In the genomic region with DNA sequence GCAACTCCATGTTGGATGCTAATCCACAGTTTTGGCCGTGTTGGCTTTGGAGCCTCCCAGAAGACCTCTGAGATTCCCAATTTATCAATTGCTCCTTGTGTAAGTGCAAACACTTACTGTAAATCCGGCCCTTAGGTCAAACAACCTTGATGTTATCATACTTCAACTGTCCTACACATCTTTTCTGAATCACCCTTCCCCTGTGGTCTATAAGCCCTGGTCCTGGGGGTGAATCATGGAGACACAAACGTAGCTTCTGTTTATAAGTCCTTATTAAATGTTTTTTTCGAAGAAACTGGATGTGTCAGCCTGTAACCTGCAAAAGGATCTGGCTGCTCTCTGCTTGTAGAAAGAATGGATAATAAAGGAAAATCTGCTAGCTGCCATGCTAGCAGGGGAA, we compare ENCODE assay signal across 18 cellular contexts. TPM values are rescaled to one million over a fixed set of nuclear protein-coding genes. Genes with fewer than 3 reads are reported as not detected.
DNase-seq lines count a peak whose midpoint lies in the region; ATAC-seq and TF ChIP-seq lines count a peak whose summit lies in the region.
"Had no signal": no experiment of that assay in that cellular context is flagged by ENCODE, and none has a peak within 500 bp of the region (broad histone marks: within the 10 kb centered on the region; RNA-seq: fewer than 3 reads in every experiment).

No MANE protein-coding gene starts in this region.

- peak overlapping the region; percentile 82 for H3K4me3 Mint-ChIP-seq in activated T-cell treated with anti-CD3 and anti-CD28 coated beads, Interleukin-2, amount 50 U/mL, for 4 hours
- peak overlapping the region; percentile 89 for H3K4me3 Mint-ChIP-seq in activated CD4-positive, alpha-beta memory T cell treated with anti-CD3 and anti-CD28 coated beads, Interleukin-2, amount 10 ng/mL, durations not matched to agents 7 days and 5 days
- peak overlapping the region in 4 of 5 donors; percentile 90 to 94 (median 93) for H3K4me3 Mint-ChIP-seq in immature natural killer cell
- H3K4me3 Mint-ChIP-seq in stimulated activated naive CD8-positive, alpha-beta T cell treated with anti-CD3 and anti-CD28 coated beads, Interleukin-15, amount 100 ng/mL, for 72 hours, result peak overlapping the region; percentile 83 to 87

- peaks cover 15% of the 10 kb centered on the region for H3F3A ChIP-seq in MM.1S (ENCODE audit: insufficient read depth, low read length)

- H4K20me1 ChIP-seq in MM.1S (ENCODE audit: insufficient read depth, low read length), result no peaks in the 10 kb centered on the region

- no peaks in the 10 kb centered on the region for H3K27me3 ChIP-seq in MM.1S (replicated peaks; ENCODE audit: insufficient read depth, low read length)
- H3K27me3 ChIP-seq in effector memory CD4-positive, alpha-beta T cell (replicated peaks; ENCODE audit: control insufficient read depth, insufficient read depth, low read length, poor library complexity, severe bottlenecking), result no peaks in the 10 kb centered on the region
- H3K27me3 ChIP-seq: body of pancreas had no signal

- H3K36me3 ChIP-seq in MM.1S (replicated peaks; ENCODE audit: insufficient read depth, low read length), result peaks cover 5% of the 10 kb centered on the region
- H3K36me3 ChIP-seq in effector memory CD4-positive, alpha-beta T cell (ENCODE audit: control insufficient read depth, insufficient read depth, low read length), result peaks cover 20% of the 10 kb centered on the region
- H3K36me3 ChIP-seq: tibial artery had no signal

- no peaks in the 10 kb centered on the region for H3K9me3 Mint-ChIP-seq in activated T-cell treated with anti-CD3 and anti-CD28 coated beads, Interleukin-2, amount 50 U/mL, for 4 hours
- no peaks in the 10 kb centered on the region for H3K9me3 Mint-ChIP-seq in activated CD4-positive, alpha-beta memory T cell treated with anti-CD3 and anti-CD28 coated beads, Interleukin-2, amount 10 ng/mL, durations not matched to agents 7 days and 5 days
- no peaks in the 10 kb centered on the region for H3K9me3 Mint-ChIP-seq in immature natural killer cell
- H3K9me3 Mint-ChIP-seq in stimulated activated naive CD8-positive, alpha-beta T cell treated with anti-CD3 and anti-CD28 coated beads, Interleukin-15, amount 100 ng/mL, for 72 hours, result no peaks in the 10 kb centered on the region

- no peaks in the 10 kb centered on the region for H3K9me2 ChIP-seq in MM.1S (replicated peaks; ENCODE audit: insufficient read depth, low read length)

- peaks cover 18% of the 10 kb centered on the region for H3K4me1 ChIP-seq in MM.1S (ENCODE audit: low read length)
- H3K4me1 ChIP-seq in effector memory CD4-positive, alpha-beta T cell (ENCODE audit: control insufficient read depth, insufficient read depth, low read length, poor library complexity, severe bottlenecking), result peaks cover 37% of the 10 kb centered on the region

- no peaks in the 10 kb centered on the region for H3K9me3 ChIP-seq in MM.1S (replicated peaks; ENCODE audit: insufficient read depth, low read length)
- no peaks in the 10 kb centered on the region for H3K9me3 ChIP-seq in effector memory CD4-positive, alpha-beta T cell (ENCODE audit: control insufficient read depth, low read length)
- H3K9me3 ChIP-seq: body of pancreas, tibial artery had no signal

- H3K9ac ChIP-seq in MM.1S (ENCODE audit: low read length), result no peak overlapping the region

- peaks cover 27% of the 10 kb centered on the region for H3K79me2 ChIP-seq in MM.1S (ENCODE audit: low read length)

- no peak for ATAC-seq in activated T-cell treated with anti-CD3 and anti-CD28 coated beads, Interleukin-2, amount 50 U/mL, for 4 hours
- ATAC-seq in stimulated activated naive CD8-positive, alpha-beta T cell treated with anti-CD3 and anti-CD28 coated beads, Interleukin-15, amount 100 ng/mL, for 72 hours, result no peak
- ATAC-seq: body of pancreas had no signal

- POLR2A ChIA-PET in activated CD4-positive, alpha-beta memory T cell treated with anti-CD3 and anti-CD28 coated beads, Interleukin-2, amount 10 ng/mL, durations not matched to agents 7 days and 5 days (lab: Charles Lee), result interaction anchor here (0.9 to 31.5 kb wide), 7 partner anchors 8 to 69 kb away, joined by 3 to 1195 read pairs (median 141); no protein-coding TSS in a partner anchor

- H3K27me3 Mint-ChIP-seq in activated T-cell treated with anti-CD3 and anti-CD28 coated beads, Interleukin-2, amount 50 U/mL, for 4 hours (ENCODE audit: low read depth), result no peaks in the 10 kb centered on the region
- no peaks in the 10 kb centered on the region for H3K27me3 Mint-ChIP-seq in activated CD4-positive, alpha-beta memory T cell treated with anti-CD3 and anti-CD28 coated beads, Interleukin-2, amount 10 ng/mL, durations not matched to agents 7 days and 5 days
- H3K27me3 Mint-ChIP-seq in immature natural killer cell (ENCODE audit: low read depth in 3 of 3), result peaks cover 8 to 31% (median 27%) of the 10 kb centered on the region in 3 donors
- no peaks in the 10 kb centered on the region for H3K27me3 Mint-ChIP-seq in stimulated activated naive CD8-positive, alpha-beta T cell treated with anti-CD3 and anti-CD28 coated beads, Interleukin-15, amount 100 ng/mL, for 72 hours

- H3K4me1 Mint-ChIP-seq in activated T-cell treated with anti-CD3 and anti-CD28 coated beads, Interleukin-2, amount 50 U/mL, for 4 hours (ENCODE audit: low read depth), result peaks cover 79% of the 10 kb centered on the region
- peaks cover 63% of the 10 kb centered on the region for H3K4me1 Mint-ChIP-seq in activated CD4-positive, alpha-beta memory T cell treated with anti-CD3 and anti-CD28 coated beads, Interleukin-2, amount 10 ng/mL, durations not matched to agents 7 days and 5 days
- H3K4me1 Mint-ChIP-seq in immature natural killer cell, result peaks cover 77 to 86% of the 10 kb centered on the region in 2 donors
- peaks cover 83% of the 10 kb centered on the region for H3K4me1 Mint-ChIP-seq in stimulated activated naive CD8-positive, alpha-beta T cell treated with anti-CD3 and anti-CD28 coated beads, Interleukin-15, amount 100 ng/mL, for 72 hours

- DNase-seq in activated T-cell treated with anti-CD3 and anti-CD28 coated beads, Interleukin-2, amount 50 U/mL, for 4 hours, result no peak
- no peak for DNase-seq in activated T-cell treated with anti-CD3 and anti-CD28 coated beads for 4 hours
- DNase-seq in activated CD4-positive, alpha-beta memory T cell treated with anti-CD3 and anti-CD28 coated beads, Interleukin-2, amount 10 ng/mL, durations not matched to agents 7 days and 5 days, result no peak
- DNase-seq in immature natural killer cell, result no peak
- no peak for DNase-seq in stimulated activated naive CD8-positive, alpha-beta T cell treated with anti-CD3 and anti-CD28 coated beads, Interleukin-15, amount 100 ng/mL, for 72 hours
- no peak for DNase-seq in activated CD4-positive, CD25-positive, alpha-beta regulatory T cell (lab: John Stamatoyannopoulos, UW)
- DNase-seq in MM.1S, result no peak
- no peak for DNase-seq in effector memory CD4-positive, alpha-beta T cell
- DNase-seq: ACHN, body of pancreas, Calu3, hypothalamus, KBM-7 had no signal

- TF ChIP-seq CTCF in MM.1S (IDR thresholded peaks at IDR 0.05; ENCODE audit: low read length), result no peak

- peaks cover 12% of the 10 kb centered on the region for H3K36me3 Mint-ChIP-seq in activated T-cell treated with anti-CD3 and anti-CD28 coated beads, Interleukin-2, amount 50 U/mL, for 4 hours (ENCODE audit: insufficient read depth)
- H3K36me3 Mint-ChIP-seq in activated CD4-positive, alpha-beta memory T cell treated with anti-CD3 and anti-CD28 coated beads, Interleukin-2, amount 10 ng/mL, durations not matched to agents 7 days and 5 days (ENCODE audit: low read depth), result peaks cover 67% of the 10 kb centered on the region
- peaks cover 22 to 29% (median 24%) of the 10 kb centered on the region in 3 donors for H3K36me3 Mint-ChIP-seq in immature natural killer cell

- CTCF ChIA-PET in activated CD4-positive, alpha-beta memory T cell treated with anti-CD3 and anti-CD28 coated beads, Interleukin-2, amount 10 ng/mL, durations not matched to agents 7 days and 5 days (lab: Charles Lee), result interaction anchor here (1.1 to 9.2 kb wide), 3 partner anchors 10 to 68 kb away, joined by 3 to 170 read pairs (median 111); no protein-coding TSS in a partner anchor

- peak overlapping the region; percentile 85 for H3K27ac Mint-ChIP-seq in activated CD4-positive, alpha-beta memory T cell treated with anti-CD3 and anti-CD28 coated beads, Interleukin-2, amount 10 ng/mL, durations not matched to agents 7 days and 5 days
- H3K27ac Mint-ChIP-seq in immature natural killer cell, result peak overlapping the region; percentile 84 to 99 (median 94)
- peak overlapping the region in 1 of 2 donors; percentile 67 for H3K27ac Mint-ChIP-seq in stimulated activated naive CD8-positive, alpha-beta T cell treated with anti-CD3 and anti-CD28 coated beads, Interleukin-15, amount 100 ng/mL, for 72 hours

- H3K4me2 ChIP-seq in MM.1S (ENCODE audit: low read depth, low read length), result no peak overlapping the region

- no peak overlapping the region for H3K4me3 ChIP-seq in MM.1S (ENCODE audit: low read length)
- H3K4me3 ChIP-seq in effector memory CD4-positive, alpha-beta T cell (ENCODE audit: insufficient read depth, low read depth, low read length, poor library complexity, severe bottlenecking), result no peak overlapping the region
- H3K4me3 ChIP-seq: body of pancreas, tibial artery had no signal

- H2AFZ ChIP-seq in MM.1S (ENCODE audit: low read length), result no peak overlapping the region

- H3K27ac ChIP-seq in MM.1S (ENCODE audit: low read length), result no peak overlapping the region
- no peak overlapping the region for H3K27ac ChIP-seq in effector memory CD4-positive, alpha-beta T cell (ENCODE audit: insufficient read depth, low read length, poor library complexity, severe bottlenecking)
- H3K27ac ChIP-seq: body of pancreas, tibial artery had no signal

RNA-seq across cellular contexts. Expression of gene IL10RA, which starts 1.7 kb away (rescaled TPM):
- total RNA-seq in activated T-cell treated with anti-CD3 and anti-CD28 coated beads, Interleukin-2, amount 50 U/mL, for 4 hours, result 10 to 100 TPM; 30.5 to 39.3 (median 36.6) TPM
- total RNA-seq in activated CD4-positive, alpha-beta memory T cell treated with anti-CD3 and anti-CD28 coated beads, Interleukin-2, amount 10 ng/mL, durations not matched to agents 7 days and 5 days, result 100 to 1,000 TPM; 286 to 291 TPM
- 100 to 1,000 TPM; 215 to 460 (median 264) TPM for polyA plus RNA-seq in immature natural killer cell
- total RNA-seq: myocyte had no signal
- polyA plus RNA-seq: fibroblast of lung had no signal

RNA-seq across cellular contexts. Expression of gene TMPRSS13, which starts 55.3 kb away (rescaled TPM):
- total RNA-seq in activated T-cell treated with anti-CD3 and anti-CD28 coated beads, Interleukin-2, amount 50 U/mL, for 4 hours, result under 1 TPM; 0.26 to 0.38 (median 0.38) TPM
- total RNA-seq in activated CD4-positive, alpha-beta memory T cell treated with anti-CD3 and anti-CD28 coated beads, Interleukin-2, amount 10 ng/mL, durations not matched to agents 7 days and 5 days, result 1 to 10 TPM; 1.9 to 2.2 TPM
- polyA plus RNA-seq in immature natural killer cell, result under 1 TPM in 2 of 3 donors, not detected in 1; 0.20 to 0.31 TPM
- total RNA-seq: fibroblast of lung, myocyte, NCI-H460, renal cortical epithelial cell had no signal
- polyA plus RNA-seq: fibroblast of lung had no signal

Comparison
In these comparisons a context has a peak if more than half of its experiments do, and no peak if none do; other contexts are left out.
1. RNA of gene IL10RA, which starts 1.7 kb away (total RNA-seq): 286 to 291 TPM in activated CD4-positive, alpha-beta memory T cell treated with anti-CD3 and anti-CD28 coated beads, Interleukin-2, amount 10 ng/mL, durations not matched to agents 7 days and 5 days; 30.5 to 39.3 TPM in activated T-cell treated with anti-CD3 and anti-CD28 coated beads, Interleukin-2, amount 50 U/mL, for 4 hours; every median in the first group is over 4 times any median in the second.
2. Peak in every context shown above with its lines, with median percentiles within 50 percentile points of each other: H3K4me3 Mint-ChIP-seq.